ENCODE assay signal across 14 cellular contexts in the genomic region with DNA sequence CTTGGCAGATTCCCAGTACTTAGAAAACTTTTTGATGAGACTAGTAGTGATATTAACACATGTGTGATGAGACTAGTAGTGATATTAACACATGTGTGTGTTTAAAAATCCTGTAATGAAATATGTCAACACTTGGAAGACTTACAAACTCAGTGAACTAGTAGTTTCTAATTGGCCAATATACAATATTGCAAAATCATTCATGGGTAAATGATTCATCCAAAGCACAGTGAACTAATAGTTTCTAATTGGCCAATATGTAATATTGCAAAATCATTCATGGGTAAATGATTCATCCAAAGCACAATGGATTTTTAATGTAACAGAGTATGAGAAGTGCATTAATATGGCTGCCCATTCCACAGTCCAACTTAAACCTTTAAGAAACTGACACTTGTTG.
DNase-seq lines count a peak whose midpoint lies in the region; ATAC-seq and TF ChIP-seq lines count a peak whose summit lies in the region.
"Had no signal": no experiment of that assay in that cellular context is flagged by ENCODE, and none has a peak within 500 bp of the region (broad histone marks: within the 10 kb centered on the region; RNA-seq: fewer than 3 reads in every experiment).

No MANE protein-coding gene starts in this region.

- H3K9ac ChIP-seq in PC-3 (ENCODE audit: low read length), result no peak overlapping the region

- H3K9me3 Mint-ChIP-seq in activated T-helper 1 cell treated with anti-CD3 and anti-CD28 coated beads, Interleukin-12 subunit alpha, Interleukin-12 subunit beta, Interleukin-2, Interleukin-4 antibody, amounts not matched to agents 30 ng/mL and 10 ng/mL and 1 ng/mL, durations not matched to agents 14 hours and 24 hours and 36 hours, result no peaks in the 10 kb centered on the region

- DNase-seq in GM04503 (ENCODE audit: low read depth) (peak; percentile 78), PC-3 (peak; percentile 69), fibroblast of peridontal ligament (ENCODE audit: extremely low read depth) (peak; percentile 91), psoas muscle (no peak), retina (no peak), MG63 (no peak)
- DNase-seq in activated T-helper 1 cell treated with anti-CD3 and anti-CD28 coated beads, Interleukin-12 subunit alpha, Interleukin-12 subunit beta, Interleukin-2, Interleukin-4 antibody, amounts not matched to agents 30 ng/mL and 10 ng/mL and 1 ng/mL, durations not matched to agents 14 hours and 24 hours and 36 hours (ENCODE audit: low spot score), result no peak
- DNase-seq: activated naive CD4-positive, alpha-beta T cell treated with anti-CD3 and anti-CD28 coated beads, Interleukin-2, amount 50 U/mL, for 16 hours; DMS 273 treated with DMSO at 0.1 percent for 48 hours; effector CD4-positive, alpha-beta T cell; NCI-H2171; occipital lobe; Peyer's patch had no signal

- H3K4me3 ChIP-seq in PC-3 (ENCODE audit: low read length) (no peak overlapping the region), psoas muscle (no peak overlapping the region), MG63 (no peak overlapping the region)
- H3K4me3 ChIP-seq: Peyer's patch had no signal

- H3K9me3 ChIP-seq in PC-3 (ENCODE audit: low read length), result no peaks in the 10 kb centered on the region
- H3K9me3 ChIP-seq in psoas muscle, result no peaks in the 10 kb centered on the region
- no peaks in the 10 kb centered on the region for H3K9me3 ChIP-seq in MG63
- H3K9me3 ChIP-seq: Peyer's patch had no signal

- intact Hi-C loops in PC-3 (cut with micrococcal nuclease), result no loop called here
- intact Hi-C loops in psoas muscle (cut with DNase I), result no loop called here
- intact Hi-C loops in activated T-helper 1 cell treated with anti-CD3 and anti-CD28 coated beads, Interleukin-12 subunit alpha, Interleukin-12 subunit beta, Interleukin-2, Interleukin-4 antibody, amounts not matched to agents 30 ng/mL and 10 ng/mL and 1 ng/mL, durations not matched to agents 14 hours and 24 hours and 36 hours (cut with micrococcal nuclease), result no loop called here

- CTCF ChIA-PET in PC-3 (lab: Charles Lee), result no interaction called here

- BruUV-seq in PC-3 (replicated peaks; lab: Mats Ljungman, UMichigan), result no TSS peak

- H3K27me3 ChIP-seq in PC-3 (ENCODE audit: low read length), result no peaks in the 10 kb centered on the region
- H3K27me3 ChIP-seq in psoas muscle (ENCODE audit: insufficient read depth in 3 of 3, low read length in 2 of 3), result peaks cover 0 to 3% (median 0%) of the 10 kb centered on the region in 3 donors
- no peaks in the 10 kb centered on the region for H3K27me3 ChIP-seq in MG63
- H3K27me3 ChIP-seq: Peyer's patch had no signal

- no peaks in the 10 kb centered on the region for H4K20me1 ChIP-seq in PC-3 (ENCODE audit: low read length)

- no peaks in the 10 kb centered on the region for H3K79me2 ChIP-seq in PC-3 (ENCODE audit: low read length)

- H3K36me3 Mint-ChIP-seq in activated T-helper 1 cell treated with anti-CD3 and anti-CD28 coated beads, Interleukin-12 subunit alpha, Interleukin-12 subunit beta, Interleukin-2, Interleukin-4 antibody, amounts not matched to agents 30 ng/mL and 10 ng/mL and 1 ng/mL, durations not matched to agents 14 hours and 24 hours and 36 hours (ENCODE audit: low read depth), result no peaks in the 10 kb centered on the region

- POLR2A ChIA-PET in PC-3 (lab: Charles Lee; ENCODE audit: unreplicated experiment), result interaction anchor here (0.6 kb wide), 1 partner anchor 1909 kb away, joined by 4 read pairs; no protein-coding TSS in a partner anchor

- no peak overlapping the region for H3K27ac Mint-ChIP-seq in activated T-helper 1 cell treated with anti-CD3 and anti-CD28 coated beads, Interleukin-12 subunit alpha, Interleukin-12 subunit beta, Interleukin-2, Interleukin-4 antibody, amounts not matched to agents 30 ng/mL and 10 ng/mL and 1 ng/mL, durations not matched to agents 14 hours and 24 hours and 36 hours

- TF ChIP-seq CTCF in PC-3 (conservative IDR thresholded peaks at IDR 0.05; ENCODE audit: low read depth, low read length) (no peak), psoas muscle (IDR thresholded peaks at IDR 0.05) (no peak)

- ATAC-seq in PC-3 (no peak), psoas muscle (peak in 3 of 4 donors; percentile 23 to 50 (median 31)), HG02970 (IDR thresholded peaks at IDR 0.05; ENCODE audit: low FRiP score, unreplicated experiment) (no peak)

- peaks cover 14% of the 10 kb centered on the region for H3K27me3 Mint-ChIP-seq in activated T-helper 1 cell treated with anti-CD3 and anti-CD28 coated beads, Interleukin-12 subunit alpha, Interleukin-12 subunit beta, Interleukin-2, Interleukin-4 antibody, amounts not matched to agents 30 ng/mL and 10 ng/mL and 1 ng/mL, durations not matched to agents 14 hours and 24 hours and 36 hours (ENCODE audit: insufficient read depth)

- H3K27ac ChIP-seq in PC-3 (ENCODE audit: low read length), result peak overlapping the region; percentile 23; the same call in 1 of the 2 replicates
- no peak overlapping the region for H3K27ac ChIP-seq in psoas muscle
- H3K27ac ChIP-seq: Peyer's patch had no signal

- H2AFZ ChIP-seq in PC-3 (ENCODE audit: low read length), result no peak overlapping the region

- H3K4me1 Mint-ChIP-seq in activated T-helper 1 cell treated with anti-CD3 and anti-CD28 coated beads, Interleukin-12 subunit alpha, Interleukin-12 subunit beta, Interleukin-2, Interleukin-4 antibody, amounts not matched to agents 30 ng/mL and 10 ng/mL and 1 ng/mL, durations not matched to agents 14 hours and 24 hours and 36 hours (ENCODE audit: low read depth), result no peaks in the 10 kb centered on the region

- H3K4me3 Mint-ChIP-seq in activated T-helper 1 cell treated with anti-CD3 and anti-CD28 coated beads, Interleukin-12 subunit alpha, Interleukin-12 subunit beta, Interleukin-2, Interleukin-4 antibody, amounts not matched to agents 30 ng/mL and 10 ng/mL and 1 ng/mL, durations not matched to agents 14 hours and 24 hours and 36 hours, result no peak overlapping the region

- H3K4me1 ChIP-seq in PC-3 (ENCODE audit: insufficient read depth, low read length), result peaks cover 14% of the 10 kb centered on the region
- H3K4me1 ChIP-seq in psoas muscle, result no peaks in the 10 kb centered on the region
- H3K4me1 ChIP-seq: Peyer's patch had no signal

- peak overlapping the region; percentile 31; the same call in 1 of the 2 replicates for H3K4me2 ChIP-seq in PC-3 (ENCODE audit: low read length)

- no peaks in the 10 kb centered on the region for H3F3A ChIP-seq in PC-3 (ENCODE audit: low read length, unreplicated experiment)

- H3K36me3 ChIP-seq in PC-3 (ENCODE audit: low read depth, low read length) (no peaks in the 10 kb centered on the region), psoas muscle (ENCODE audit: insufficient read depth in 1 of 2, low read depth in 1 of 2) (peaks cover 0 to 6% of the 10 kb centered on the region in 2 donors), MG63 (0 out of 2 replicates have a peak, but pooled peaks cover under 1% of the 10 kb centered on the region)

- H3K9me2 ChIP-seq in PC-3 (replicated peaks; ENCODE audit: low read length), result no peaks in the 10 kb centered on the region

Comparison
In these comparisons a context has a peak if more than half of its experiments do, and no peak if none do; other contexts are left out.
1. DNase-seq: peak in GM04503 (single experiment), PC-3 (single experiment) and fibroblast of peridontal ligament (single experiment); none in psoas muscle (0 of 2), retina (single experiment), activated T-helper 1 cell treated with anti-CD3 and anti-CD28 coated beads, Interleukin-12 subunit alpha, Interleukin-12 subunit beta, Interleukin-2, Interleukin-4 antibody, amounts not matched to agents 30 ng/mL and 10 ng/mL and 1 ng/mL, durations not matched to agents 14 hours and 24 hours and 36 hours (single experiment) and MG63 (single experiment).
2. ATAC-seq: peak in psoas muscle (3 of 4); none in PC-3 (single experiment) and HG02970 (single experiment).